Comparison of ENCODE assay signal across 8 cellular contexts in genomic region chr22:50308597-50308935, GRCh38. TPM values are rescaled to one million over a fixed set of nuclear protein-coding genes. Genes with fewer than 3 reads are reported as not detected.
DNase-seq lines count a peak whose midpoint lies in the region; ATAC-seq and TF ChIP-seq lines count a peak whose summit lies in the region.

No MANE protein-coding gene starts in this region.

- no peak overlapping the region for H3K18ac ChIP-seq in mesendoderm (ENCODE audit: low read length)

- H3K36me3 Mint-ChIP-seq in central memory CD8-positive, alpha-beta T cell (ENCODE audit: insufficient read depth), result no peaks in the 10 kb centered on the region
- no peaks in the 10 kb centered on the region for H3K36me3 Mint-ChIP-seq in WTC11

- H3K23ac ChIP-seq in mesendoderm (ENCODE audit: low read length), result no peak overlapping the region

- H3K56ac ChIP-seq in mesendoderm (ENCODE audit: low read length), result peak overlapping the region; percentile 38

- no peaks in the 10 kb centered on the region for H3K27me3 ChIP-seq in BJ (ENCODE audit: control insufficient read depth, insufficient read depth, low read length)
- no peaks in the 10 kb centered on the region for H3K27me3 ChIP-seq in mesendoderm (ENCODE audit: insufficient read depth, low read length, poor library complexity)
- H3K27me3 ChIP-seq in vagina, result no peaks in the 10 kb centered on the region

- POLR2A ChIA-PET in BJ (lab: Charles Lee), result interaction anchor here (0.6 to 0.7 kb wide), 3 partner anchors 17 to 48 kb away, joined by 3 to 5 read pairs (median 4); partner anchors contain the start of gene MAPK11
- POLR2A ChIA-PET in WTC11 (lab: Charles Lee), result interaction anchor here (0.5 to 1.4 kb wide), 2 partner anchors 14 to 16 kb away, joined by 4 read pairs; no protein-coding TSS in a partner anchor

- H3K27me3 Mint-ChIP-seq in central memory CD8-positive, alpha-beta T cell, result peaks cover 17% of the 10 kb centered on the region
- peaks cover 6% of the 10 kb centered on the region; the same call in 1 of the 2 replicates for H3K27me3 Mint-ChIP-seq in WTC11 (ENCODE audit: low read depth)

- no peaks in the 10 kb centered on the region for H3K9me3 ChIP-seq in vagina

- H3K4me2 ChIP-seq in mesendoderm (ENCODE audit: low read length), result no peak overlapping the region

- ATAC-seq in central memory CD8-positive, alpha-beta T cell (replicated peaks; ENCODE audit: extremely low read depth, poor library complexity, severe bottlenecking), result no peak
- ATAC-seq in GM19397 (IDR thresholded peaks at IDR 0.05; ENCODE audit: unreplicated experiment), result no peak
- ATAC-seq in WTC11, result no peak

- no peak overlapping the region for H3K9ac ChIP-seq in mesendoderm (ENCODE audit: low read length)

- no peak overlapping the region for H2AK5ac ChIP-seq in mesendoderm (ENCODE audit: low read length)

- no peak overlapping the region for H3K27ac ChIP-seq in mesendoderm (ENCODE audit: low read depth, low read length)
- peak overlapping the region; percentile 88 for H3K27ac ChIP-seq in vagina

- H3K4me3 Mint-ChIP-seq in central memory CD8-positive, alpha-beta T cell, result peak overlapping the region; percentile 66
- H3K4me3 Mint-ChIP-seq in WTC11, result no peak overlapping the region

- TF ChIP-seq CTCF in BJ (IDR thresholded peaks at IDR 0.05; ENCODE audit: insufficient read depth, low read depth, low read length), result no peak
- TF ChIP-seq CTCF in vagina (IDR thresholded peaks at IDR 0.05), result no peak
- TF ChIP-seq CTCF in WTC11 (IDR thresholded peaks at IDR 0.05), result no peak

- H3K79me1 ChIP-seq in mesendoderm (ENCODE audit: low read length), result peaks cover 3% of the 10 kb centered on the region

- intact Hi-C loops in vagina (cut with DNase I), result no loop called here

- H3K79me2 ChIP-seq in mesendoderm (ENCODE audit: control insufficient read depth, insufficient read depth, low read length), result no peaks in the 10 kb centered on the region

- H2BK120ac ChIP-seq in mesendoderm (ENCODE audit: low read depth, low read length), result no peak overlapping the region

- no peak overlapping the region for H2BK5ac ChIP-seq in mesendoderm (ENCODE audit: low read length)

- peaks cover 15% of the 10 kb centered on the region for H3K36me3 ChIP-seq in BJ (ENCODE audit: control insufficient read depth, insufficient read depth, low read length)
- no peaks in the 10 kb centered on the region for H3K36me3 ChIP-seq in mesendoderm (ENCODE audit: control insufficient read depth, insufficient read depth, low read length)
- no peaks in the 10 kb centered on the region for H3K36me3 ChIP-seq in vagina

- H3K27ac Mint-ChIP-seq in central memory CD8-positive, alpha-beta T cell (ENCODE audit: low read depth), result no peak overlapping the region
- no peak overlapping the region; the same call in 1 of the 2 replicates for H3K27ac Mint-ChIP-seq in WTC11

- no peak overlapping the region for H4K5ac ChIP-seq in mesendoderm (ENCODE audit: low read length)

- H3K4me1 ChIP-seq in mesendoderm (ENCODE audit: control insufficient read depth, low read depth, low read length), result no peaks in the 10 kb centered on the region
- H3K4me1 ChIP-seq in vagina, result peaks cover 42% of the 10 kb centered on the region

- no peak overlapping the region for H3K4me3 ChIP-seq in BJ (ENCODE audit: low read depth, low read length)
- H3K4me3 ChIP-seq in mesendoderm (ENCODE audit: low read length), result no peak overlapping the region
- peak overlapping the region; percentile 3 to 24 for H3K4me3 ChIP-seq in vagina

- no CpG with 5 or more reads among the region's 7 CpGs for WGBS in mesendoderm (ENCODE audit: extremely low coverage, insufficient coverage, low lambda C conversion rate)

- TF ChIP-seq POLR2A in vagina (IDR thresholded peaks at IDR 0.05), result no peak

- no peak overlapping the region for H2BK15ac ChIP-seq in mesendoderm (replicated peaks; ENCODE audit: low read depth)

- DNase-seq in BJ (ENCODE audit: low read depth) (peak; percentile 57), LHCN-M2 (ENCODE audit: low read depth) (peak; percentile 80), mesendoderm (peak; percentile 27), vagina (ENCODE audit: extremely low spot score in 2 of 2) (no peak), WTC11 (ENCODE audit: low spot score) (no peak)
- DNase-seq in central memory CD8-positive, alpha-beta T cell (ENCODE audit: low spot score in 2 of 2), result no peak
- DNase-seq in activated CD4-positive, alpha-beta T cell treated with anti-CD3 and anti-CD28 coated beads, Interleukin-2, amount 50 U/mL, for 1 hour, result no peak

- peaks cover 5% of the 10 kb centered on the region for H3K4me1 Mint-ChIP-seq in central memory CD8-positive, alpha-beta T cell
- peaks cover 29% of the 10 kb centered on the region for H3K4me1 Mint-ChIP-seq in WTC11

- H3K4ac ChIP-seq in mesendoderm (ENCODE audit: low read depth, low read length), result no peak overlapping the region

- CTCF ChIA-PET in BJ (lab: Yijun Ruan, JAX), result interaction anchor here (0.9 to 7.4 kb wide), 4 partner anchors 16 to 36 kb away, joined by 3 to 36 read pairs (median 5); partner anchors contain the start of gene DENND6B
- CTCF ChIA-PET in WTC11 (lab: Charles Lee), result interaction anchor here (0.6 to 1.1 kb wide), 3 partner anchors 8 to 37 kb away, joined by 3 to 4 read pairs (median 3); no protein-coding TSS in a partner anchor

- H3K9me3 Mint-ChIP-seq in central memory CD8-positive, alpha-beta T cell, result no peaks in the 10 kb centered on the region
- no peaks in the 10 kb centered on the region for H3K9me3 Mint-ChIP-seq in WTC11

- H4K8ac ChIP-seq in mesendoderm (ENCODE audit: low read depth, low read length), result no peak overlapping the region

TF ChIP-seq in WTC11, 78 proteins besides CTCF, POLR2A, EP300 and RAD21 (continues in another document):
- TF ChIP-seq RORB (CRISPR knock-in tag; IDR thresholded peaks at IDR 0.05) (no peak), TP53 (CRISPR knock-in tag; IDR thresholded peaks at IDR 0.05) (no peak), OVOL2 (CRISPR knock-in tag; IDR thresholded peaks at IDR 0.05; ENCODE audit: borderline replicate concordance) (no peak), PRDM15 (CRISPR knock-in tag; IDR thresholded peaks at IDR 0.05) (no peak)

RNA-seq across cellular contexts. Expression of gene PLXNB2, which starts 1.1 kb away (rescaled TPM):
- 83.7 and 143 TPM in 2 replicates for polyA plus RNA-seq in BJ (2011; rRNA removed)
- 151 and 183 TPM in 2 replicates for polyA minus RNA-seq in BJ (2011; rRNA and poly(A)+ RNA removed)
- total RNA-seq in LHCN-M2 (2014; rRNA removed), result 140 and 148 TPM in 2 replicates
- 151 TPM for polyA plus RNA-seq in LHCN-M2 (2012)
- 34.1 TPM for polyA plus RNA-seq in mesendoderm (2013, experiment 1 of 2)
- 33.7 TPM for polyA plus RNA-seq in mesendoderm (2013, experiment 2 of 2)
- total RNA-seq in vagina, result 180 TPM
- 110 to 113 TPM (median 111 TPM) in 3 replicates for total RNA-seq in WTC11 (2021)

RNA-seq across cellular contexts. Expression of gene DENND6B, which starts 18.2 kb away (rescaled TPM):
- 3.7 and 8.2 TPM in 2 replicates for polyA plus RNA-seq in BJ (2011; rRNA removed)
- polyA minus RNA-seq in BJ (2011; rRNA and poly(A)+ RNA removed), result 5.4 and 6.3 TPM in 2 replicates
- 2.8 and 3.5 TPM in 2 replicates for total RNA-seq in LHCN-M2 (2014; rRNA removed)
- 4.5 TPM for polyA plus RNA-seq in LHCN-M2 (2012)
- 0.08 TPM for polyA plus RNA-seq in mesendoderm (2013, experiment 1 of 2)
- polyA plus RNA-seq in mesendoderm (2013, experiment 2 of 2), result 0.08 TPM
- 2.7 TPM for total RNA-seq in vagina
- total RNA-seq in WTC11 (2021), result 2.3 to 2.7 TPM (median 2.5 TPM) in 3 replicates

RNA-seq across cellular contexts. Expression of gene PPP6R2, which starts 34.6 kb away (rescaled TPM):
- 30.4 and 46.4 TPM in 2 replicates for polyA plus RNA-seq in BJ (2011; rRNA removed)
- 28.7 and 38.1 TPM in 2 replicates for polyA minus RNA-seq in BJ (2011; rRNA and poly(A)+ RNA removed)
- total RNA-seq in LHCN-M2 (2014; rRNA removed), result 62.8 and 64.2 TPM in 2 replicates
- polyA plus RNA-seq in LHCN-M2 (2012), result 27.7 TPM
- 15.2 TPM for polyA plus RNA-seq in mesendoderm (2013, experiment 1 of 2)
- polyA plus RNA-seq in mesendoderm (2013, experiment 2 of 2), result 16.2 TPM
- 49.1 TPM for total RNA-seq in vagina
- total RNA-seq in WTC11 (2021), result 41.5 to 47.8 TPM (median 46.7 TPM) in 3 replicates

RNA-seq across cellular contexts. Expression of gene MAPK11, which starts 38.4 kb away (rescaled TPM):
- 11.2 and 19.6 TPM in 2 replicates for polyA plus RNA-seq in BJ (2011; rRNA removed)
- 13.7 and 18.9 TPM in 2 replicates for polyA minus RNA-seq in BJ (2011; rRNA and poly(A)+ RNA removed)
- total RNA-seq in LHCN-M2 (2014; rRNA removed), result 7.6 and 8.3 TPM in 2 replicates
- 7.9 TPM for polyA plus RNA-seq in LHCN-M2 (2012)
- 0.42 TPM for polyA plus RNA-seq in mesendoderm (2013, experiment 1 of 2)
- polyA plus RNA-seq in mesendoderm (2013, experiment 2 of 2), result 0.36 TPM
- 7.4 TPM for total RNA-seq in vagina
- total RNA-seq in WTC11 (2021), result 1.4 to 2.3 TPM (median 1.9 TPM) in 3 replicates

RNA-seq across cellular contexts. Expression of gene MAPK12, which starts 47.1 kb away (rescaled TPM):
- 36.6 and 51.4 TPM in 2 replicates for polyA plus RNA-seq in BJ (2011; rRNA removed)
- polyA minus RNA-seq in BJ (2011; rRNA and poly(A)+ RNA removed), result 33.0 and 51.2 TPM in 2 replicates
- total RNA-seq in LHCN-M2 (2014; rRNA removed) (31.2 and 33.8 TPM in 2 replicates), vagina (15.0 TPM), WTC11 (2021) (26.9 to 31.0 TPM (median 28.8 TPM) in 3 replicates)
- polyA plus RNA-seq in LHCN-M2 (2012), result 20.4 TPM
- 5.1 TPM for polyA plus RNA-seq in mesendoderm (2013, experiment 1 of 2)
- 5.2 TPM for polyA plus RNA-seq in mesendoderm (2013, experiment 2 of 2)

Comparison
In these comparisons a context has a peak if more than half of its experiments do, and no peak if none do; other contexts are left out.
1. DNase-seq: peak in BJ (single experiment), LHCN-M2 (single experiment) and mesendoderm (single experiment); none in central memory CD8-positive, alpha-beta T cell (0 of 2), vagina (0 of 2), WTC11 (single experiment) and activated CD4-positive, alpha-beta T cell treated with anti-CD3 and anti-CD28 coated beads, Interleukin-2, amount 50 U/mL, for 1 hour (single experiment).
2. H3K4me3 ChIP-seq: peak in vagina (2 of 2); none in BJ (single experiment) and mesendoderm (single experiment).